19 cellular contexts compared by ENCODE assay signal in the genomic region with DNA sequence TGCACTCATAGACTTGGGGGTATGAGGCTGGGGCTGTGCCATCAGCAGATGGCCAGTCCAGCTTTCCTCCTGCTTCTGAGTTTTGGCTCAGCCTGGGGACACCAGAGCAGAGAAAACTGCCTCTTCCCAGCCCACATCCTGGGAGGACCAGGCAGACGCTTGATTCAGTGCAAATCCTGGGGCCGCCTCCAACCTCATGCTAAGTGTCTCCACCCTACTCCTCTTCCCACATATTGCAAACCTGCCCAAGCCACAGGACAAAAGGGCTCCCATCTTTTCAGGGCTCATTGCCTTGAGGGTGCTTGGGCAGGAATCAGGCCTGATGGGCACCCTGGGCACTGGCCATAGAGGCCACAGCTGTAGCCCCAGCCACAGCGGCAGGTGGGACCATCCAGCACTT.
"Had no signal": no experiment of that assay in that cellular context is flagged by ENCODE, and none has a peak within 500 bp of the region (broad histone marks: within the 10 kb centered on the region; RNA-seq: fewer than 3 reads in every experiment).

No MANE protein-coding gene starts in this region.

- H3K4me1 ChIP-seq: heart left ventricle, neural progenitor cell, parathyroid adenoma, psoas muscle, transverse colon had no signal

- H3K27ac ChIP-seq: heart left ventricle, neural progenitor cell, parathyroid adenoma, psoas muscle, thoracic aorta, transverse colon had no signal

- H3K9ac ChIP-seq: neural progenitor cell, parathyroid adenoma had no signal

- DNase-seq: effector memory CD4-positive, alpha-beta T cell; heart left ventricle; hippocampal formation; mammary epithelial cell; mucosa of descending colon; naive thymus-derived CD8-positive, alpha-beta T cell; occipital lobe; retina; stimulated activated CD4-positive, alpha-beta T cell treated with anti-CD3 and anti-CD28 coated beads, Interleukin-15, amount 100 ng/mL, for 24 hours; stimulated activated CD4-positive, alpha-beta T cell treated with anti-CD3 and anti-CD28 coated beads, Interleukin-1b, Interleukin-23, amount 100 ng/mL, for 48 hours; stimulated activated CD4-positive, alpha-beta T cell treated with anti-CD3 and anti-CD28 coated beads, Interleukin-4, amount 100 ng/mL, for 24 hours; transverse colon had no signal

- H3K4me2 ChIP-seq: neural progenitor cell had no signal

- H3K79me2 ChIP-seq: parathyroid adenoma had no signal

- H3K4me3 ChIP-seq: heart left ventricle, mucosa of descending colon, neural progenitor cell, psoas muscle, thoracic aorta, transverse colon had no signal

- H3K27me3 ChIP-seq: neural progenitor cell, transverse colon had no signal

- H3K9me3 ChIP-seq: mucosa of descending colon, psoas muscle, thoracic aorta, transverse colon had no signal

- ATAC-seq: esophagus mucosa; heart left ventricle; left lobe of liver; mucosa of descending colon; naive thymus-derived CD8-positive, alpha-beta T cell; psoas muscle; stimulated activated memory B cell treated with anti-CD40 and anti-IgM and Interleukin-4, amounts not matched to agents 10 μg/mL and 1 μg/mL and 100 μg/mL, for 72 hours had no signal

- H3K36me3 ChIP-seq: heart left ventricle, neural progenitor cell, thoracic aorta, transverse colon had no signal

- H2AFZ ChIP-seq: neural progenitor cell, parathyroid adenoma had no signal
